ENCODE assay signal across 21 cellular contexts in the genomic region with DNA sequence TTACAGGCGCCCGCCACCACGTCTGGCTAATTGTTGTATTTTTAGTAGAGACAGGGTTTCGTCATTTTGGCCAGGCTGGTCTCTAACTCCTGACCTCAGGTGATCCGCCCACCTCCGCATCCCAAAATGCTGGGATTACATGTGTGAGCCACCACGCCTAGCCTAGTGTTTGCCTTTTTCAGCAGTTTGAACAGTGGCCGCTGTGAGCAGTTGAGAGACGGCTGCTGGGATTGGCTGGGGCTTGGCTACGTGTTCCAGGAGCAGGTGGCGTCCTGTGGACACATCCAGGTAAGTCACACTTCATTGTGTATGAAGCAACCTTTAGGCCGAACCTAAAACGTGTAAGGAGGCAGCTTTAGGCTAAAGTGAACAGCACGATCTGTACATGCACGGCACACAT.
DNase-seq lines count a peak whose midpoint lies in the region; ATAC-seq, FAIRE-seq and TF ChIP-seq lines count a peak whose summit lies in the region.
"Had no signal": no experiment of that assay in that cellular context is flagged by ENCODE, and none has a peak within 500 bp of the region (broad histone marks: within the 10 kb centered on the region; RNA-seq: fewer than 3 reads in every experiment).

No MANE protein-coding gene starts in this region.

- H3K9me3 ChIP-seq in H1 (ENCODE audit: insufficient read depth in 2 of 2, low read depth in 1 of 2, low read length in 1 of 2) (no peaks in the 10 kb centered on the region; a peak in 1 of 4 replicates), trophoblast cell (ENCODE audit: insufficient read depth, low read depth, low read length) (peaks cover under 1% of the 10 kb centered on the region)
- H3K9me3 ChIP-seq: Caco-2 had no signal

- H3K23ac ChIP-seq in H1 (ENCODE audit: insufficient read length) (no peak overlapping the region), trophoblast cell (ENCODE audit: low read length) (no peak overlapping the region)

- H3K9ac ChIP-seq in H1 (replicated peaks in 1 of 4; ENCODE audit: extremely low read depth in 1 of 4, low read depth in 3 of 4, low read length in 3 of 4) = no peak overlapping the region
- no peak overlapping the region for H3K9ac ChIP-seq in trophoblast cell (ENCODE audit: low read length)
- H3K9ac ChIP-seq: BLaER1 had no signal

- H3K4ac ChIP-seq in H1 (replicated peaks; ENCODE audit: insufficient read length, low read depth, low read length) (no peak overlapping the region), trophoblast cell (ENCODE audit: low read depth, low read length) (no peak overlapping the region)

- H3K27ac ChIP-seq in H1 (ENCODE audit: low read depth, low read length) (no peak overlapping the region), trophoblast cell (ENCODE audit: low read depth, low read length) (no peak overlapping the region)
- H3K27ac ChIP-seq: 22Rv1, BLaER1, C4-2B had no signal

- H3K14ac ChIP-seq in H1 (ENCODE audit: insufficient read length) = no peak overlapping the region
- no peak overlapping the region for H3K14ac ChIP-seq in trophoblast cell (ENCODE audit: low read length)

- H2BK120ac ChIP-seq in H1 (replicated peaks; ENCODE audit: low read depth, low read length) = no peak overlapping the region
- H2BK120ac ChIP-seq in trophoblast cell (ENCODE audit: insufficient read depth, low read length, poor library complexity) = no peak overlapping the region

- POLR2A ChIA-PET in H1 (lab: Charles Lee; ENCODE audit: partially characterized antibody) = no interaction called here

- H4K20me1 ChIP-seq in H1 (replicated peaks in 1 of 2; ENCODE audit: control insufficient read depth in 1 of 2, insufficient read depth in 2 of 2, low read length in 2 of 2) = no peaks in the 10 kb centered on the region
- H4K20me1 ChIP-seq: BLaER1 had no signal

- H3K4me3 ChIP-seq in H1 (ENCODE audit: extremely low read depth in 1 of 4, insufficient read depth in 2 of 4, low read depth in 3 of 4, low read length in 4 of 4) (no peak overlapping the region), trophoblast cell (ENCODE audit: low read depth, low read length) (no peak overlapping the region)
- H3K4me3 ChIP-seq: BLaER1, GM23338 had no signal

- TF ChIP-seq RAD21 in H1 (IDR thresholded peaks at IDR 0.05 in 1 of 2, conservative IDR thresholded peaks at IDR 0.05 in 1 of 2; ENCODE audit: low read depth in 2 of 2, low read length in 2 of 2) = no peak

- no peak overlapping the region for H2AK5ac ChIP-seq in H1 (ENCODE audit: low read depth, low read length)
- no peak overlapping the region for H2AK5ac ChIP-seq in trophoblast cell (ENCODE audit: low read length)

- H3K27me3 ChIP-seq in H1 (replicated peaks in 1 of 4; ENCODE audit: control insufficient read depth in 3 of 4, extremely low read depth in 1 of 4, insufficient read depth in 3 of 4, low read length in 3 of 4) (no peaks in the 10 kb centered on the region), trophoblast cell (ENCODE audit: insufficient read depth, low read length) (no peaks in the 10 kb centered on the region)
- H3K27me3 ChIP-seq: BLaER1 had no signal

- no peak overlapping the region for H4K5ac ChIP-seq in H1 (ENCODE audit: insufficient read length, low read depth, low read length)

- no peak for TF ChIP-seq EP300 in H1 (IDR thresholded peaks at IDR 0.05; ENCODE audit: borderline replicate concordance in 1 of 2, low read depth in 2 of 2, low read length in 2 of 2)

- H3K36me3 ChIP-seq in H1 (ENCODE audit: control insufficient read depth in 2 of 4, insufficient read depth in 4 of 4, low read length in 3 of 4) (no peaks in the 10 kb centered on the region), trophoblast cell (ENCODE audit: control insufficient read depth in 1 of 2, insufficient read depth in 2 of 2, low read length in 2 of 2) (no peaks in the 10 kb centered on the region)
- H3K36me3 ChIP-seq: BLaER1 had no signal

- H3K18ac ChIP-seq in H1 (ENCODE audit: extremely low read depth, low read length) (no peak overlapping the region), trophoblast cell (ENCODE audit: low read length) (no peak overlapping the region)

- no peak for FAIRE-seq in H1 (lab: Jason Lieb, UNC)
- FAIRE-seq: A204.1, G401.6, GM12892 had no signal

- no peak for ATAC-seq in Right ventricle myocardium inferior
- no peak for ATAC-seq in Right ventricle myocardium superior (ENCODE audit: poor library complexity)
- no peak for ATAC-seq in GM21723 (IDR thresholded peaks at IDR 0.05; ENCODE audit: unreplicated experiment)
- ATAC-seq: CD8-positive, alpha-beta T cell; GM23338; HCT116 had no signal

- H3K4me2 ChIP-seq in H1 (ENCODE audit: insufficient read depth in 1 of 2, low read depth in 2 of 2, low read length in 2 of 2) (no peak overlapping the region), trophoblast cell (ENCODE audit: low read length) (no peak overlapping the region)
- H3K4me2 ChIP-seq: BLaER1, GM23338 had no signal

- 92% methylated on average over 12 of the region's 15 CpGs; no CpG with 5 or more reads in 1 of the 2 experiments for WGBS in H1 (ENCODE audit: extremely low coverage in 1 of 2, insufficient coverage in 1 of 2, insufficient read length in 1 of 2, insufficient replicate concordance in 2 of 2, low coverage in 1 of 2, low lambda C conversion rate in 2 of 2, missing lambda C conversion rate in 1 of 2), 2 experiments
- WGBS in trophoblast cell (ENCODE audit: extremely low coverage, insufficient coverage, insufficient read length) = no CpG with 5 or more reads among the region's 15 CpGs

- no peak overlapping the region for H2BK12ac ChIP-seq in H1 (ENCODE audit: low read depth, low read length)
- H2BK12ac ChIP-seq in trophoblast cell (ENCODE audit: low read length) = no peak overlapping the region

- no peak overlapping the region for H2BK15ac ChIP-seq in H1 (ENCODE audit: low read length)

- H2AFZ ChIP-seq in H1 (ENCODE audit: low read length) = peak overlapping the region; percentile 3; the same call in 1 of the 2 replicates
- H2AFZ ChIP-seq in trophoblast cell (ENCODE audit: insufficient read depth, low read length, poor library complexity) = no peak overlapping the region
- H2AFZ ChIP-seq: GM23338 had no signal

- DNase-seq in Right ventricle myocardium inferior (ENCODE audit: missing footprints) (peak; percentile 18), Right ventricle myocardium superior (no peak), H1 (ENCODE audit: low read depth in 1 of 2, low spot score in 2 of 2) (no peak), trophoblast cell (peak; percentile 69 to 76), H4 (ENCODE audit: low spot score) (no peak), MV-4-11 (lab: John Stamatoyannopoulos, UW) (no peak)
- DNase-seq: Caco-2; CD4-positive, CD25-positive, alpha-beta regulatory T cell; CD8-positive, alpha-beta T cell; DMS153; DND-41; H7 had no signal

- no peak overlapping the region for H2BK5ac ChIP-seq in H1 (ENCODE audit: low read depth, low read length)
- H2BK5ac ChIP-seq in trophoblast cell (ENCODE audit: low read depth, low read length, poor library complexity) = no peak overlapping the region

- CTCF ChIA-PET in H1 (lab: Charles Lee; ENCODE audit: partially characterized antibody) = no interaction called here

- H3K56ac ChIP-seq in H1 (replicated peaks; ENCODE audit: insufficient read length, low read depth, low read length) = no peak overlapping the region

- intact Hi-C loops in Right ventricle myocardium inferior (cut with DNase I) = no loop called here
- intact Hi-C loops in Right ventricle myocardium superior (cut with DNase I) = no loop called here

- H4K91ac ChIP-seq in H1 (replicated peaks; ENCODE audit: insufficient read length, low read length) (no peak overlapping the region), trophoblast cell (ENCODE audit: low read depth, low read length) (no peak overlapping the region)

- no peaks in the 10 kb centered on the region for H3K23me2 ChIP-seq in H1 (ENCODE audit: low read depth, low read length)

- no peak overlapping the region; the same call in 1 of the 2 replicates for H4K8ac ChIP-seq in H1 (ENCODE audit: extremely low read depth, insufficient read depth, low read length)
- H4K8ac ChIP-seq in trophoblast cell (ENCODE audit: low read depth, low read length) = no peak overlapping the region

- no peak for TF ChIP-seq POLR2A in H1 (IDR thresholded peaks at IDR 0.05; ENCODE audit: control extremely low read depth in 1 of 2, low read depth in 2 of 2, low read length in 2 of 2)

- H2BK20ac ChIP-seq in H1 (ENCODE audit: low read length) = no peak overlapping the region

- H4K12ac ChIP-seq in trophoblast cell (ENCODE audit: low read depth, low read length) = no peak overlapping the region

- H3K79me1 ChIP-seq in H1 (ENCODE audit: low read depth, low read length) (no peaks in the 10 kb centered on the region), trophoblast cell (ENCODE audit: low read length) (no peaks in the 10 kb centered on the region)

- no peak for TF ChIP-seq CTCF in H1 (IDR thresholded peaks at IDR 0.05; ENCODE audit: control extremely low read depth in 1 of 3, insufficient read depth in 1 of 3, low read depth in 1 of 3, low read length in 3 of 3)

- H3K4me1 ChIP-seq in H1 (replicated peaks in 1 of 4; ENCODE audit: control insufficient read depth in 3 of 4, insufficient read depth in 4 of 4, low read length in 3 of 4) (peaks cover 0 to 4% (median 1%) of the 10 kb centered on the region in 4 experiments; a peak in 4 of 7 replicates), trophoblast cell (ENCODE audit: control insufficient read depth in 1 of 2, insufficient read depth in 2 of 2, low read length in 2 of 2) (peaks cover 3% of the 10 kb centered on the region in 2 experiments)
- H3K4me1 ChIP-seq: Caco-2 had no signal

- H3K79me2 ChIP-seq in H1 (ENCODE audit: control insufficient read depth in 1 of 2, insufficient read depth in 2 of 2, low read length in 2 of 2) = no peaks in the 10 kb centered on the region
- H3K79me2 ChIP-seq in trophoblast cell (ENCODE audit: control insufficient read depth, insufficient read depth, low read length, poor library complexity) = no peaks in the 10 kb centered on the region

TF ChIP-seq in H1, 55 proteins besides CTCF, POLR2A, EP300 and RAD21 (continues in another document):
- TF ChIP-seq, protein P1, sequence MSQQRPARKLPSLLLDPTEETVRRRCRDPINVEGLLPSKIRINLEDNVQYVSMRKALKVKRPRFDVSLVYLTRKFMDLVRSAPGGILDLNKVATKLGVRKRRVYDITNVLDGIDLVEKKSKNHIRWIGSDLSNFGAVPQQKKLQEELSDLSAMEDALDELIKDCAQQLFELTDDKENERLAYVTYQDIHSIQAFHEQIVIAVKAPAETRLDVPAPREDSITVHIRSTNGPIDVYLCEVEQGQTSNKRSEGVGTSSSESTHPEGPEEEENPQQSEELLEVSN (IDR thresholded peaks at IDR 0.05) = no peak
- TF ChIP-seq, protein P2, sequence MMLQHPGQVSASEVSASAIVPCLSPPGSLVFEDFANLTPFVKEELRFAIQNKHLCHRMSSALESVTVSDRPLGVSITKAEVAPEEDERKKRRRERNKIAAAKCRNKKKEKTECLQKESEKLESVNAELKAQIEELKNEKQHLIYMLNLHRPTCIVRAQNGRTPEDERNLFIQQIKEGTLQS (IDR thresholded peaks at IDR 0.05; ENCODE audit: insufficient read depth, low read depth, low read length) = no peak

Comparison
In these comparisons a context has a peak if more than half of its experiments do, and no peak if none do; other contexts are left out.
1. DNase-seq: peak in Right ventricle myocardium inferior (single experiment) and trophoblast cell (2 of 2); none in Right ventricle myocardium superior (single experiment), H1 (0 of 2), H4 (single experiment) and MV-4-11 (single experiment).